8 cellular contexts compared by ENCODE assay signal in genomic region chr15:98658831-98659699, GRCh38. TPM values are rescaled to one million over a fixed set of nuclear protein-coding genes. Genes with fewer than 3 reads are reported as not detected.
DNase-seq lines count a peak whose midpoint lies in the region; ATAC-seq and TF ChIP-seq lines count a peak whose summit lies in the region.

No MANE protein-coding gene starts in this region.

- BruUV-seq in Calu3 (replicated peaks; lab: Mats Ljungman, UMichigan): no TSS peak

- H3K27me3 Mint-ChIP-seq in Calu3 (ENCODE audit: unreplicated experiment): no peaks in the 10 kb centered on the region
- H3K27me3 Mint-ChIP-seq in activated naive CD8-positive, alpha-beta T cell treated with anti-CD3 and anti-CD28 coated beads, Interleukin-2, amount 50 U/mL, for 24 hours: peaks cover 3% of the 10 kb centered on the region
- H3K27me3 Mint-ChIP-seq in stimulated activated memory B cell treated with anti-CD40 and anti-IgM and Interleukin-4, amounts not matched to agents 10 μg/mL and 1 μg/mL and 100 μg/mL, for 72 hours: peaks cover 14% of the 10 kb centered on the region

- peak; percentile 68 for TF ChIP-seq CTCF in Calu3 (IDR thresholded peaks at IDR 0.05; ENCODE audit: unreplicated experiment)

- H3K4me3 Mint-ChIP-seq in Calu3 (ENCODE audit: low read depth, unreplicated experiment): no peak overlapping the region
- no peak overlapping the region for H3K4me3 Mint-ChIP-seq in activated naive CD8-positive, alpha-beta T cell treated with anti-CD3 and anti-CD28 coated beads, Interleukin-2, amount 50 U/mL, for 24 hours
- no peak overlapping the region for H3K4me3 Mint-ChIP-seq in stimulated activated memory B cell treated with anti-CD40 and anti-IgM and Interleukin-4, amounts not matched to agents 10 μg/mL and 1 μg/mL and 100 μg/mL, for 72 hours

- ATAC-seq in GM18868 (IDR thresholded peaks at IDR 0.05; ENCODE audit: unreplicated experiment): peak; percentile 91
- ATAC-seq in HG02981 (IDR thresholded peaks at IDR 0.05; ENCODE audit: unreplicated experiment): peak; percentile 86
- ATAC-seq in activated naive CD8-positive, alpha-beta T cell treated with anti-CD3 and anti-CD28 coated beads, Interleukin-2, amount 50 U/mL, for 24 hours: peak; percentile 65
- peak; percentile 70 for ATAC-seq in stimulated activated memory B cell treated with anti-CD40 and anti-IgM and Interleukin-4, amounts not matched to agents 10 μg/mL and 1 μg/mL and 100 μg/mL, for 72 hours

- CTCF ChIA-PET in Calu3 (lab: Charles Lee): interaction anchor here (0.9 to 2.2 kb wide), 2 partner anchors 140 to 192 kb away, joined by 5 to 11 read pairs; no protein-coding TSS in a partner anchor

- H3K36me3 Mint-ChIP-seq in Calu3 (ENCODE audit: insufficient read depth, unreplicated experiment): no peaks in the 10 kb centered on the region
- no peaks in the 10 kb centered on the region for H3K36me3 Mint-ChIP-seq in activated naive CD8-positive, alpha-beta T cell treated with anti-CD3 and anti-CD28 coated beads, Interleukin-2, amount 50 U/mL, for 24 hours (ENCODE audit: low read depth)
- no peaks in the 10 kb centered on the region for H3K36me3 Mint-ChIP-seq in stimulated activated memory B cell treated with anti-CD40 and anti-IgM and Interleukin-4, amounts not matched to agents 10 μg/mL and 1 μg/mL and 100 μg/mL, for 72 hours

- intact Hi-C loops in Calu3 (cut with micrococcal nuclease; ENCODE audit: unreplicated experiment): loop anchor here (1.0 to 10.0 kb wide), 4 partner anchors 122 to 416 kb away; no protein-coding TSS in a partner anchor

- H3K9me3 Mint-ChIP-seq in Calu3 (ENCODE audit: low read depth, unreplicated experiment): no peaks in the 10 kb centered on the region
- no peaks in the 10 kb centered on the region for H3K9me3 Mint-ChIP-seq in activated naive CD8-positive, alpha-beta T cell treated with anti-CD3 and anti-CD28 coated beads, Interleukin-2, amount 50 U/mL, for 24 hours
- no peaks in the 10 kb centered on the region for H3K9me3 Mint-ChIP-seq in stimulated activated memory B cell treated with anti-CD40 and anti-IgM and Interleukin-4, amounts not matched to agents 10 μg/mL and 1 μg/mL and 100 μg/mL, for 72 hours

- DNase-seq in Calu3: peak; percentile 71
- peak; percentile 65 for DNase-seq in NCI-H226
- DNase-seq in activated naive CD8-positive, alpha-beta T cell treated with anti-CD3 and anti-CD28 coated beads, Interleukin-2, amount 50 U/mL, for 24 hours: peak; percentile 27
- peak; percentile 54 for DNase-seq in hepatic stellate cell (ENCODE audit: low spot score)
- no peak for DNase-seq in UCSD-AML1 (lab: John Stamatoyannopoulos, UW; ENCODE audit: unreplicated experiment)

- no peak overlapping the region for H3K27ac Mint-ChIP-seq in Calu3 (ENCODE audit: unreplicated experiment)
- no peak overlapping the region for H3K27ac Mint-ChIP-seq in activated naive CD8-positive, alpha-beta T cell treated with anti-CD3 and anti-CD28 coated beads, Interleukin-2, amount 50 U/mL, for 24 hours
- H3K27ac Mint-ChIP-seq in stimulated activated memory B cell treated with anti-CD40 and anti-IgM and Interleukin-4, amounts not matched to agents 10 μg/mL and 1 μg/mL and 100 μg/mL, for 72 hours: no peak overlapping the region

- H3K4me1 Mint-ChIP-seq in Calu3 (ENCODE audit: low read depth, unreplicated experiment): peaks cover 43% of the 10 kb centered on the region
- peaks cover 18% of the 10 kb centered on the region for H3K4me1 Mint-ChIP-seq in activated naive CD8-positive, alpha-beta T cell treated with anti-CD3 and anti-CD28 coated beads, Interleukin-2, amount 50 U/mL, for 24 hours
- H3K4me1 Mint-ChIP-seq in stimulated activated memory B cell treated with anti-CD40 and anti-IgM and Interleukin-4, amounts not matched to agents 10 μg/mL and 1 μg/mL and 100 μg/mL, for 72 hours: peaks cover 10% of the 10 kb centered on the region

RNA-seq across cellular contexts. Expression of gene IGF1R, which starts 10.7 kb away (rescaled TPM):
- total RNA-seq in Calu3 (2022): 55.5 and 73.9 TPM in 2 replicates
